ENCODE assay signal across 1 cellular context in genomic region chr9:133961226-133962165, GRCh38.
TF ChIP-seq lines count a peak whose summit lies in the region.

No MANE protein-coding gene starts in this region.

TF ChIP-seq in HepG2, 621 proteins besides CTCF, POLR2A, EP300 and RAD21 (continued from another document):
- TF ChIP-seq AGO1 (IDR thresholded peaks at IDR 0.05; ENCODE audit: low read depth, low read length, poor library complexity, severe bottlenecking) (no peak), ZNF572 (CRISPR knock-in tag; IDR thresholded peaks at IDR 0.05) (no peak), MATR3 (CRISPR knock-in tag; IDR thresholded peaks at IDR 0.05) (no peak)
